ENCODE assay signal across 8 cellular contexts in genomic region chr5:154520861-154521453, GRCh38. TPM values are rescaled to one million over a fixed set of nuclear protein-coding genes. Genes with fewer than 3 reads are reported as not detected.
DNase-seq lines count a peak whose midpoint lies in the region; ATAC-seq and TF ChIP-seq lines count a peak whose summit lies in the region.

No MANE protein-coding gene starts in this region.

- peak; percentile 86 for ATAC-seq in upper lobe of right lung
- no peak for ATAC-seq in sciatic nerve

- POLR2A ChIA-PET in HEK293T (lab: Yijun Ruan, JAX) = interaction anchor here (1.3 kb wide), 2 partner anchors 37 to 43 kb away, joined by 3 to 5 read pairs; no protein-coding TSS in a partner anchor

- H4K20me1 ChIP-seq in SU-DHL-6 (ENCODE audit: low read depth, low read length) = no peaks in the 10 kb centered on the region

- H3K9me3 ChIP-seq in SU-DHL-6 (ENCODE audit: insufficient read depth, low read length) (no peaks in the 10 kb centered on the region), upper lobe of right lung (no peaks in the 10 kb centered on the region)

- H3K79me2 ChIP-seq in SU-DHL-6 (ENCODE audit: insufficient read depth, low read length) = no peaks in the 10 kb centered on the region

- intact Hi-C loops in upper lobe of right lung (cut with DNase I) = no loop called here
- intact Hi-C loops in sciatic nerve (cut with DNase I) = no loop called here

- TF ChIP-seq CTCF in SU-DHL-6 (IDR thresholded peaks at IDR 0.05; ENCODE audit: insufficient read depth, low read length, poor library complexity, severe bottlenecking) = peak; percentile 89
- TF ChIP-seq CTCF in upper lobe of right lung (IDR thresholded peaks at IDR 0.05) = peak; percentile 69

- H3K9ac ChIP-seq in SU-DHL-6 (ENCODE audit: low read length) = no peak overlapping the region

- peaks cover 3% of the 10 kb centered on the region for H3K4me1 ChIP-seq in upper lobe of right lung

- CTCF ChIA-PET in HEK293T (lab: Yijun Ruan, JAX) = interaction anchor here (0.6 to 2.7 kb wide), 37 partner anchors 10 to 119 kb away, joined by 3 to 26 read pairs (median 5); no protein-coding TSS in a partner anchor

- H3K9me2 ChIP-seq in SU-DHL-6 (replicated peaks; ENCODE audit: insufficient read depth, low read length) = no peaks in the 10 kb centered on the region

- DNase-seq in DMS114 treated with DMSO at 0.1 percent for 48 hours (lab: John Stamatoyannopoulos, UW; ENCODE audit: unreplicated experiment) (peak; percentile 44), HEK293T (ENCODE audit: extremely low spot score) (peak; percentile 69), upper lobe of right lung (peak; percentile 73), NCI-H446 treated with DMSO at 0.1 percent for 48 hours (lab: John Stamatoyannopoulos, UW) (no peak), sciatic nerve (ENCODE audit: low spot score) (no peak)
- no peak for DNase-seq in stimulated activated CD4-positive, alpha-beta T cell treated with anti-CD3 and anti-CD28 coated beads, Interleukin-4, amount 100 ng/mL, for 24 hours

- no peak overlapping the region for H3K27ac ChIP-seq in SU-DHL-6 (ENCODE audit: low read depth, low read length)
- H3K27ac ChIP-seq in upper lobe of right lung = no peak overlapping the region

- no peaks in the 10 kb centered on the region for H3K36me3 ChIP-seq in SU-DHL-6 (ENCODE audit: low read length)
- H3K36me3 ChIP-seq in upper lobe of right lung = no peaks in the 10 kb centered on the region

- H3K27me3 ChIP-seq in SU-DHL-6 (ENCODE audit: low read length) (no peaks in the 10 kb centered on the region), upper lobe of right lung (peaks cover 25% of the 10 kb centered on the region)

- no peaks in the 10 kb centered on the region for H3F3A ChIP-seq in SU-DHL-6 (ENCODE audit: insufficient read depth)

- H2AFZ ChIP-seq in SU-DHL-6 (ENCODE audit: low read depth, low read length, severe bottlenecking) = no peak overlapping the region

- H3K4me2 ChIP-seq in SU-DHL-6 (ENCODE audit: low read depth, low read length, poor library complexity, severe bottlenecking) = no peak overlapping the region

- H3K4me3 ChIP-seq in SU-DHL-6 (ENCODE audit: insufficient read depth, low read length, poor library complexity, severe bottlenecking) (no peak overlapping the region), iPS-11a (ENCODE audit: low read depth, low read length) (peak overlapping the region; percentile 17), upper lobe of right lung (no peak overlapping the region)

TF ChIP-seq in HEK293T, 16 proteins besides CTCF, POLR2A, EP300 and RAD21:
- TF ChIP-seq CTBP1 (IDR thresholded peaks at IDR 0.05; ENCODE audit: borderline replicate concordance) (peak; percentile 77), SP1 (IDR thresholded peaks at IDR 0.05) (no peak), ELF4 (IDR thresholded peaks at IDR 0.05) (no peak), SUZ12 (IDR thresholded peaks at IDR 0.05) (no peak), L3MBTL2 (conservative IDR thresholded peaks at IDR 0.05) (no peak)

RNA-seq across cellular contexts. Expression of gene HAND1, which starts 42.9 kb away (rescaled TPM):
- total RNA-seq in upper lobe of right lung (not detected), sciatic nerve (not detected)

Comparison
In these comparisons a context has a peak if more than half of its experiments do, and no peak if none do; other contexts are left out.
1. DNase-seq: peak in DMS114 treated with DMSO at 0.1 percent for 48 hours (single experiment), HEK293T (single experiment) and upper lobe of right lung (single experiment); none in NCI-H446 treated with DMSO at 0.1 percent for 48 hours (single experiment), stimulated activated CD4-positive, alpha-beta T cell treated with anti-CD3 and anti-CD28 coated beads, Interleukin-4, amount 100 ng/mL, for 24 hours (single experiment) and sciatic nerve (single experiment).